25 cellular contexts compared by ENCODE assay signal in the genomic region with DNA sequence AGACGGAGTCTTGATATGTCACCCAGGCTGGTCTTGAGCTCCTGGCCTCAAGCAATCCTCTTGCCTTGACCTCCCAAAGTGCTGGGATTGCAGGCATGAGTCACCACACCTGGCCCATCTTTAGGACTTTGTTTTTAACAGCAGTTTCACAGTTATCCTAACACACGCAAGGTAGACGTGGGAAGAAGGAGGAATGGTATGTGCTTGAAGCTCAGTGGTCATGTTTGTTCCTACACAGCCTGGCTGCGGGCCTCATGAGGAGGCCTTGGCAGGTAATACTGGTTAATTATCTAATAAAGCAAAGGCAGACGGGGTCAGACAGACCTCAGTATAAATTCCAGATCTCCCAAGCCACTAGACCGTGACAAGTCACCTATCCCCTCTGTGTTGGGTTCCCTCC.
DNase-seq lines count a peak whose midpoint lies in the region; ATAC-seq, FAIRE-seq and TF ChIP-seq lines count a peak whose summit lies in the region.
"Had no signal": no experiment of that assay in that cellular context is flagged by ENCODE, and none has a peak within 500 bp of the region (broad histone marks: within the 10 kb centered on the region; RNA-seq: fewer than 3 reads in every experiment).

No MANE protein-coding gene starts in this region.

- H3K4me2 ChIP-seq in trophoblast cell (ENCODE audit: low read length) = no peak overlapping the region
- H3K4me2 ChIP-seq: A549, BLaER1 had no signal

- peaks cover 4% of the 10 kb centered on the region for H3K9me3 ChIP-seq in trophoblast cell (ENCODE audit: insufficient read depth, low read depth, low read length)
- H3K9me3 ChIP-seq in gastroesophageal sphincter = no peaks in the 10 kb centered on the region
- H3K9me3 ChIP-seq: A549, BE2C, BLaER1 had no signal

- no peaks in the 10 kb centered on the region for H3K79me1 ChIP-seq in trophoblast cell (ENCODE audit: low read length)

- H3K14ac ChIP-seq in trophoblast cell (ENCODE audit: low read length) = no peak overlapping the region

- H3K36me3 ChIP-seq in trophoblast cell (ENCODE audit: control insufficient read depth in 1 of 2, insufficient read depth in 2 of 2, low read length in 2 of 2) (no peaks in the 10 kb centered on the region), gastroesophageal sphincter (no peaks in the 10 kb centered on the region)
- H3K36me3 ChIP-seq: BE2C, BLaER1 had no signal

- ATAC-seq in gastroesophageal sphincter = no peak
- ATAC-seq: A549, GM12878 had no signal

- no peak overlapping the region for H4K8ac ChIP-seq in trophoblast cell (ENCODE audit: low read depth, low read length)

- no peak overlapping the region for H2AK5ac ChIP-seq in trophoblast cell (ENCODE audit: low read length)

- H3K27me3 ChIP-seq in trophoblast cell (ENCODE audit: insufficient read depth, low read length) (no peaks in the 10 kb centered on the region), gastroesophageal sphincter (no peaks in the 10 kb centered on the region)
- H3K27me3 ChIP-seq: BE2C, BLaER1 had no signal

- H4K12ac ChIP-seq in trophoblast cell (ENCODE audit: low read depth, low read length) = no peak overlapping the region

- H2BK120ac ChIP-seq in trophoblast cell (ENCODE audit: insufficient read depth, low read length, poor library complexity) = no peak overlapping the region

- DNase-seq in HTR-8/SVneo (ENCODE audit: insufficient read length, low spot score) (no peak), trophoblast cell (peak; percentile 10 to 57), urothelium cell line (ENCODE audit: low spot score) (no peak), Ammon's horn (ENCODE audit: low spot score) (no peak)
- DNase-seq: AML-193; BE2C; C1 segment of cervical spinal cord; CD4-positive, alpha-beta memory T cell; CD4-positive, CD25-positive, alpha-beta regulatory T cell; CD8-positive, alpha-beta memory T cell; COR-L47; DMS 273 treated with DMSO at 0.1 percent for 48 hours; DMS153; DMS53; DMS79; DND-41; EL; GDM1 had no signal

- TF ChIP-seq EP300 in gastroesophageal sphincter (IDR thresholded peaks at IDR 0.05) = no peak

- no peak overlapping the region for H2BK5ac ChIP-seq in trophoblast cell (ENCODE audit: low read depth, low read length, poor library complexity)

- no peak overlapping the region for H2AFZ ChIP-seq in trophoblast cell (ENCODE audit: insufficient read depth, low read length, poor library complexity)

- H3K4me1 ChIP-seq in trophoblast cell (ENCODE audit: control insufficient read depth in 1 of 2, insufficient read depth in 2 of 2, low read length in 2 of 2) (no peaks in the 10 kb centered on the region), gastroesophageal sphincter (no peaks in the 10 kb centered on the region)
- H3K4me1 ChIP-seq: A549, BE2C, BLaER1 had no signal

- H2BK12ac ChIP-seq in trophoblast cell (ENCODE audit: low read length) = no peak overlapping the region

- no CpG with 5 or more reads among the region's 6 CpGs for WGBS in trophoblast cell (ENCODE audit: extremely low coverage, insufficient coverage, insufficient read length)
- 84 to 93% methylated on average over 3 to 6 of the region's 6 CpGs for WGBS in gastroesophageal sphincter (ENCODE audit: low coverage in 1 of 2), 2 donors

- H3K9ac ChIP-seq in trophoblast cell (ENCODE audit: low read length) = no peak overlapping the region
- H3K9ac ChIP-seq: BLaER1 had no signal

- no peak overlapping the region for H4K91ac ChIP-seq in trophoblast cell (ENCODE audit: low read depth, low read length)

- H3K4ac ChIP-seq in trophoblast cell (ENCODE audit: low read depth, low read length) = no peak overlapping the region

- no peaks in the 10 kb centered on the region for H3K79me2 ChIP-seq in trophoblast cell (ENCODE audit: control insufficient read depth, insufficient read depth, low read length, poor library complexity)

- TF ChIP-seq CTCF in gastroesophageal sphincter (IDR thresholded peaks at IDR 0.05) = no peak

- no peak for TF ChIP-seq POLR2A in gastroesophageal sphincter (IDR thresholded peaks at IDR 0.05)

- peak; percentile 91 for FAIRE-seq in HTR-8/SVneo (lab: Jason Lieb, UNC)
- FAIRE-seq in urothelium cell line (lab: Jason Lieb, UNC) = peak; percentile 86
- FAIRE-seq: A549, GM12878, GM12892, GM18507 had no signal

- no peak overlapping the region for H3K23ac ChIP-seq in trophoblast cell (ENCODE audit: low read length)

- no peak overlapping the region for H3K27ac ChIP-seq in trophoblast cell (ENCODE audit: low read depth, low read length)
- H3K27ac ChIP-seq in gastroesophageal sphincter = no peak overlapping the region
- H3K27ac ChIP-seq: 22Rv1, A549, BLaER1 had no signal

- H3K4me3 ChIP-seq in trophoblast cell (ENCODE audit: low read depth, low read length) (no peak overlapping the region), gastroesophageal sphincter (no peak overlapping the region)
- H3K4me3 ChIP-seq: A549, BLaER1, GM12878 had no signal

- no peak overlapping the region for H3K18ac ChIP-seq in trophoblast cell (ENCODE audit: low read length)

Comparison
In these comparisons a context has a peak if more than half of its experiments do, and no peak if none do; other contexts are left out.
1. DNase-seq: peak in trophoblast cell (2 of 2); none in HTR-8/SVneo (single experiment), urothelium cell line (single experiment) and Ammon's horn (single experiment).